7 cellular contexts compared by ENCODE assay signal in genomic region chr18:5266721-5267120, GRCh38.
"Had no signal": no experiment of that assay in that cellular context is flagged by ENCODE, and none has a peak within 500 bp of the region (broad histone marks: within the 10 kb centered on the region; RNA-seq: fewer than 3 reads in every experiment).

No MANE protein-coding gene starts in this region.

- H3K9ac ChIP-seq: GM23248 had no signal

- H3K27ac ChIP-seq: GM23248 had no signal

- H2AFZ ChIP-seq: GM23248 had no signal

- H3K4me3 ChIP-seq: GM23248 had no signal

- DNase-seq: GM23248, GOT3, H9, HCEC 1CT, KG1 had no signal

- FAIRE-seq: H54, HTR-8/SVneo had no signal
